In the genomic region with DNA sequence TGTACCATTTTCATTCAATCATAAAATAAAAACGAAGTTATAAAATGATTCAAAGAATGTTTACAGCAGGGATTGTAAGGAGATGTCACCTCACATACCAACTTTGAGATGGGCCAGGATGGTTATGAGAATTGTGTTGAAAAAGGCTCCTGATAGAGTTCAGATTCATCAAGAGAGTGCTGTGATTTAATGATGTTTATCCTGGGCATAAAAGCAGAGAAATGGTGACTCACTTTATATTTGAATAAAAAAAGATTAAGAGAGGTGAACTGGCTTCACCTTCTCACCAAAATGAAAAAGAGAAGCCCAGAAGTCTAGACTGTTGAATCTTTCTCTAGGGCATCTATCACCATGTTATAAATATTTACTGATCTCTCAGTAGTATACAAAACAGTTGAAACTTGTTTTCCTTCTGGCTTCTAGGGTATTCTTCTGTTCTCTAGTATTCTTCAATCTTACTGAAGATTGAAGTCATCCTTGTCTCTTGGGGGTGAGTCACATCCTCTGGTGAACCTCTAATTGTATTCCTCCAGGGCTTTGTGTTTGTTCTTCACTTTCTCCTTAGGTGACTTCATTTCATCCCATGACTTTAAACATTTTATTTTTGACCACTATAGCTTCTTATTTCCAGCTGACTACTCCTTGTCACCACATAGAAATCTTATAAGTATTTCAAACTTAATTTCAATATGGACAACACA, we compare ENCODE assay signal across 23 cellular contexts.
A peak's percentile ranks its signal among the peaks of the same experiment; 100 is the strongest.
DNase-seq lines count a peak whose midpoint lies in the region; ATAC-seq and TF ChIP-seq lines count a peak whose summit lies in the region.
"Had no signal": no experiment of that assay in that cellular context is flagged by ENCODE, and none has a peak within 500 bp of the region (broad histone marks: within the 10 kb centered on the region; RNA-seq: fewer than 3 reads in every experiment).

No MANE protein-coding gene starts in this region.

- TF ChIP-seq POLR2A in sigmoid colon (IDR thresholded peaks at IDR 0.05): no peak

- H3K36me3 ChIP-seq in sigmoid colon: no peaks in the 10 kb centered on the region
- H3K36me3 ChIP-seq: ascending aorta, prostate gland, SJSA1, thyroid gland had no signal

- H3K27ac ChIP-seq in sigmoid colon: no peak overlapping the region
- H3K27ac ChIP-seq: 22Rv1, ascending aorta, C4-2B, coronary artery, prostate gland, SJSA1, thyroid gland had no signal

- intact Hi-C loops in sigmoid colon (cut with DNase I): no loop called here

- H3K27me3 ChIP-seq in sigmoid colon: no peaks in the 10 kb centered on the region
- H3K27me3 ChIP-seq: ascending aorta, SJSA1, thyroid gland had no signal

- no peaks in the 10 kb centered on the region for H3K4me1 Mint-ChIP-seq in WTC11
- H3K4me1 Mint-ChIP-seq: activated CD4-positive, alpha-beta T cell treated with anti-CD3 and anti-CD28 coated beads for 36 hours; nephron progenitor cell; stimulated activated effector memory CD8-positive, alpha-beta T cell treated with anti-CD3 and anti-CD28 coated beads, Interleukin-12 subunit alpha, Interleukin-12 subunit beta, amount 100 ng/mL, for 72 hours had no signal

- WGBS in sigmoid colon, 2 donors: 32 to 61% methylated on average over 1 of the region's 1 CpG

- H3K4me3 Mint-ChIP-seq in WTC11: no peak overlapping the region
- H3K4me3 Mint-ChIP-seq: activated CD4-positive, alpha-beta T cell treated with anti-CD3 and anti-CD28 coated beads for 36 hours; nephron progenitor cell; stimulated activated effector memory CD8-positive, alpha-beta T cell treated with anti-CD3 and anti-CD28 coated beads, Interleukin-12 subunit alpha, Interleukin-12 subunit beta, amount 100 ng/mL, for 72 hours had no signal

- H3K27ac Mint-ChIP-seq in WTC11: no peak overlapping the region
- H3K27ac Mint-ChIP-seq: activated CD4-positive, alpha-beta T cell treated with anti-CD3 and anti-CD28 coated beads for 36 hours; nephron progenitor cell; stimulated activated effector memory CD8-positive, alpha-beta T cell treated with anti-CD3 and anti-CD28 coated beads, Interleukin-12 subunit alpha, Interleukin-12 subunit beta, amount 100 ng/mL, for 72 hours had no signal

- peaks cover 5% of the 10 kb centered on the region; the same call in 1 of the 2 replicates for H3K9me3 Mint-ChIP-seq in WTC11
- H3K9me3 Mint-ChIP-seq: nephron progenitor cell had no signal

- POLR2A ChIA-PET in WTC11 (lab: Charles Lee): no interaction called here

- no peaks in the 10 kb centered on the region for H3K36me3 Mint-ChIP-seq in WTC11
- H3K36me3 Mint-ChIP-seq: stimulated activated effector memory CD8-positive, alpha-beta T cell treated with anti-CD3 and anti-CD28 coated beads, Interleukin-12 subunit alpha, Interleukin-12 subunit beta, amount 100 ng/mL, for 72 hours had no signal

- no peak for ATAC-seq in WTC11
- ATAC-seq: activated CD4-positive, alpha-beta T cell treated with anti-CD3 and anti-CD28 coated beads for 36 hours; stimulated activated effector memory CD8-positive, alpha-beta T cell treated with anti-CD3 and anti-CD28 coated beads, Interleukin-12 subunit alpha, Interleukin-12 subunit beta, amount 100 ng/mL, for 72 hours had no signal

- H3K4me3 ChIP-seq in sigmoid colon: no peak overlapping the region
- H3K4me3 ChIP-seq: ascending aorta, coronary artery, prostate gland, SJSA1, thyroid gland had no signal

- no peak for TF ChIP-seq EP300 in sigmoid colon (IDR thresholded peaks at IDR 0.05)

- peaks cover 0 to 21% (median 8%) of the 10 kb centered on the region in 4 donors for H3K4me1 ChIP-seq in sigmoid colon
- H3K4me1 ChIP-seq: ascending aorta, prostate gland, SJSA1, thyroid gland had no signal

- no peaks in the 10 kb centered on the region for H3K9me3 ChIP-seq in sigmoid colon
- H3K9me3 ChIP-seq: ascending aorta, prostate gland, SJSA1, thyroid gland had no signal

- CTCF ChIA-PET in WTC11 (lab: Charles Lee): no interaction called here

- H3K27me3 Mint-ChIP-seq in WTC11 (ENCODE audit: low read depth): no peaks in the 10 kb centered on the region
- H3K27me3 Mint-ChIP-seq: activated CD4-positive, alpha-beta T cell treated with anti-CD3 and anti-CD28 coated beads for 36 hours had no signal

- TF ChIP-seq CTCF in WTC11 (IDR thresholded peaks at IDR 0.05) (no peak), sigmoid colon (IDR thresholded peaks at IDR 0.05) (no peak)

- DNase-seq in DMS53 (lab: John Stamatoyannopoulos, UW): peak; percentile 20
- no peak for DNase-seq in DMS53 treated with DMSO at 0.1 percent for 48 hours (lab: John Stamatoyannopoulos, UW; ENCODE audit: unreplicated experiment)
- DNase-seq in amniotic epithelial cell (ENCODE audit: low read depth): peak; percentile 47
- peak; percentile 83 for DNase-seq in glomerular visceral epithelial cell (ENCODE audit: extremely low spot score)
- no peak for DNase-seq in WTC11 (ENCODE audit: low spot score)
- no peak for DNase-seq in sigmoid colon
- DNase-seq in activated CD8-positive, alpha-beta memory T cell treated with anti-CD3 and anti-CD28 coated beads, Interleukin-2, amount 50 U/mL, for 48 hours: no peak
- no peak for DNase-seq in NCI-H748 treated with DMSO at 0.1 percent for 48 hours (lab: John Stamatoyannopoulos, UW)
- DNase-seq: activated CD4-positive, alpha-beta T cell treated with anti-CD3 and anti-CD28 coated beads for 36 hours; activated gamma-delta T cell; NCI-H2029; NCI-H524; nephron progenitor cell; stimulated activated CD4-positive, alpha-beta T cell treated with anti-CD3 and anti-CD28 coated beads, Interleukin-12 subunit alpha, Interleukin-12 subunit beta, amount 100 ng/mL, for 4 hours; T-helper 9 cell; thyroid gland had no signal

TF ChIP-seq in WTC11, 78 proteins besides CTCF, POLR2A, EP300 and RAD21 (continues in another document):
- TF ChIP-seq, protein P1, sequence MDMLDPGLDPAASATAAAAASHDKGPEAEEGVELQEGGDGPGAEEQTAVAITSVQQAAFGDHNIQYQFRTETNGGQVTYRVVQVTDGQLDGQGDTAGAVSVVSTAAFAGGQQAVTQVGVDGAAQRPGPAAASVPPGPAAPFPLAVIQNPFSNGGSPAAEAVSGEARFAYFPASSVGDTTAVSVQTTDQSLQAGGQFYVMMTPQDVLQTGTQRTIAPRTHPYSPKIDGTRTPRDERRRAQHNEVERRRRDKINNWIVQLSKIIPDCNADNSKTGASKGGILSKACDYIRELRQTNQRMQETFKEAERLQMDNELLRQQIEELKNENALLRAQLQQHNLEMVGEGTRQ (CRISPR knock-in tag; IDR thresholded peaks at IDR 0.05): no peak
- TF ChIP-seq ZNF121 (CRISPR knock-in tag; IDR thresholded peaks at IDR 0.05) (no peak), ZNF219 (CRISPR knock-in tag; IDR thresholded peaks at IDR 0.05; ENCODE audit: borderline replicate concordance) (no peak), TEAD1 (CRISPR knock-in tag; IDR thresholded peaks at IDR 0.05) (no peak), GTF2I (CRISPR knock-in tag; conservative IDR thresholded peaks at IDR 0.05) (no peak)
- TF ChIP-seq, protein P2, sequence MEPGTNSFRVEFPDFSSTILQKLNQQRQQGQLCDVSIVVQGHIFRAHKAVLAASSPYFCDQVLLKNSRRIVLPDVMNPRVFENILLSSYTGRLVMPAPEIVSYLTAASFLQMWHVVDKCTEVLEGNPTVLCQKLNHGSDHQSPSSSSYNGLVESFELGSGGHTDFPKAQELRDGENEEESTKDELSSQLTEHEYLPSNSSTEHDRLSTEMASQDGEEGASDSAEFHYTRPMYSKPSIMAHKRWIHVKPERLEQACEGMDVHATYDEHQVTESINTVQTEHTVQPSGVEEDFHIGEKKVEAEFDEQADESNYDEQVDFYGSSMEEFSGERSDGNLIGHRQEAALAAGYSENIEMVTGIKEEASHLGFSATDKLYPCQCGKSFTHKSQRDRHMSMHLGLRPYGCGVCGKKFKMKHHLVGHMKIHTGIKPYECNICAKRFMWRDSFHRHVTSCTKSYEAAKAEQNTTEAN (CRISPR knock-in tag; IDR thresholded peaks at IDR 0.05): no peak
- TF ChIP-seq, protein P3, sequence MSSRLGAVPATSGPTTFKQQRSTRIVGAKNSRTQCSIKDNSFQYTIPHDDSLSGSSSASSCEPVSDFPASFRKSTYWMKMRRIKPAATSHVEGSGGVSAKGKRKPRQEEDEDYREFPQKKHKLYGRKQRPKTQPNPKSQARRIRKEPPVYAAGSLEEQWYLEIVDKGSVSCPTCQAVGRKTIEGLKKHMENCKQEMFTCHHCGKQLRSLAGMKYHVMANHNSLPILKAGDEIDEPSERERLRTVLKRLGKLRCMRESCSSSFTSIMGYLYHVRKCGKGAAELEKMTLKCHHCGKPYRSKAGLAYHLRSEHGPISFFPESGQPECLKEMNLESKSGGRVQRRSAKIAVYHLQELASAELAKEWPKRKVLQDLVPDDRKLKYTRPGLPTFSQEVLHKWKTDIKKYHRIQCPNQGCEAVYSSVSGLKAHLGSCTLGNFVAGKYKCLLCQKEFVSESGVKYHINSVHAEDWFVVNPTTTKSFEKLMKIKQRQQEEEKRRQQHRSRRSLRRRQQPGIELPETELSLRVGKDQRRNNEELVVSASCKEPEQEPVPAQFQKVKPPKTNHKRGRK (CRISPR knock-in tag; IDR thresholded peaks at IDR 0.05; ENCODE audit: borderline replicate concordance): no peak
- TF ChIP-seq, protein P4, sequence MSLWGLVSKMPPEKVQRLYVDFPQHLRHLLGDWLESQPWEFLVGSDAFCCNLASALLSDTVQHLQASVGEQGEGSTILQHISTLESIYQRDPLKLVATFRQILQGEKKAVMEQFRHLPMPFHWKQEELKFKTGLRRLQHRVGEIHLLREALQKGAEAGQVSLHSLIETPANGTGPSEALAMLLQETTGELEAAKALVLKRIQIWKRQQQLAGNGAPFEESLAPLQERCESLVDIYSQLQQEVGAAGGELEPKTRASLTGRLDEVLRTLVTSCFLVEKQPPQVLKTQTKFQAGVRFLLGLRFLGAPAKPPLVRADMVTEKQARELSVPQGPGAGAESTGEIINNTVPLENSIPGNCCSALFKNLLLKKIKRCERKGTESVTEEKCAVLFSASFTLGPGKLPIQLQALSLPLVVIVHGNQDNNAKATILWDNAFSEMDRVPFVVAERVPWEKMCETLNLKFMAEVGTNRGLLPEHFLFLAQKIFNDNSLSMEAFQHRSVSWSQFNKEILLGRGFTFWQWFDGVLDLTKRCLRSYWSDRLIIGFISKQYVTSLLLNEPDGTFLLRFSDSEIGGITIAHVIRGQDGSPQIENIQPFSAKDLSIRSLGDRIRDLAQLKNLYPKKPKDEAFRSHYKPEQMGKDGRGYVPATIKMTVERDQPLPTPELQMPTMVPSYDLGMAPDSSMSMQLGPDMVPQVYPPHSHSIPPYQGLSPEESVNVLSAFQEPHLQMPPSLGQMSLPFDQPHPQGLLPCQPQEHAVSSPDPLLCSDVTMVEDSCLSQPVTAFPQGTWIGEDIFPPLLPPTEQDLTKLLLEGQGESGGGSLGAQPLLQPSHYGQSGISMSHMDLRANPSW (CRISPR knock-in tag; conservative IDR thresholded peaks at IDR 0.05; ENCODE audit: low read depth): no peak
- TF ChIP-seq, protein P5, sequence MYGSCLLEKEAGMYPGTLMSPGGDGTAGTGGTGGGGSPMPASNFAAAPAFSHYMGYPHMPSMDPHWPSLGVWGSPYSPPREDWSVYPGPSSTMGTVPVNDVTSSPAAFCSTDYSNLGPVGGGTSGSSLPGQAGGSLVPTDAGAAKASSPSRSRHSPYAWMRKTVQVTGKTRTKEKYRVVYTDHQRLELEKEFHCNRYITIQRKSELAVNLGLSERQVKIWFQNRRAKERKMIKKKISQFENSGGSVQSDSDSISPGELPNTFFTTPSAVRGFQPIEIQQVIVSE (CRISPR knock-in tag; IDR thresholded peaks at IDR 0.05; ENCODE audit: borderline replicate concordance): no peak

Comparison
In these comparisons a context has a peak if more than half of its experiments do, and no peak if none do; other contexts are left out.
1. DNase-seq: peak in DMS53 (single experiment), amniotic epithelial cell (single experiment) and glomerular visceral epithelial cell (single experiment); none in DMS53 treated with DMSO at 0.1 percent for 48 hours (single experiment), WTC11 (single experiment), sigmoid colon (single experiment), activated CD8-positive, alpha-beta memory T cell treated with anti-CD3 and anti-CD28 coated beads, Interleukin-2, amount 50 U/mL, for 48 hours (single experiment) and NCI-H748 treated with DMSO at 0.1 percent for 48 hours (single experiment).